In the genomic region with DNA sequence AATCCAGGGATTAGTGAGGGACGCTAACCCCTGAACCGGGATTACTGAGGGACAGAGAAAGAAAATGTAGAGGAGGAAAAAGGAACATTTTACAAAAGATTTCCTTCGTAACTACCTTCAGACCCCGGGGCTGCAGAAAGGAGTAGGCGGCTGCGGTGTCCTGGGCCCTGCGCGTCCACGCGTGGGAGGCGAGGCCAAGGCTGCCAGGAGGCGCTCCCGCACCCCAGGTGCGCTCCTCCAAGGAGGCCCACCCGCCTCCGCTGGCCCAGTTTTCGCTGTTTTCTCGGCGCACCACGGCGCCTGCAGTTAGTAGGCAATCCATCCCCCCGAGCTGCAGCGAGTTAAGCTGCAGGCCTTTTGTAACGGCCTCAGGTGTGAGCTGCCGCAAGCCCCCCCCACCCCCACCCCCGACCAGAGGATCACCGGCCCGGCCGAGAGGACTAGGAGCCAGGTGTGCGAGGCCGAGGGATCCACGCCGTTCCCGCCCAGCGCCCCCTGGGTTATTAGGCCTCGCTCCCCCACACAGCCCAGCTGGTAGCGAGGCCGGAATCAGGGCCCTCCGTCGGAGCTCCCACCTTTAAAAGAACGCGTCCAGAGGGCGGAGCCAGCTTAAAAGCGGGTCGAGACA, we compare ENCODE assay signal across 12 cellular contexts.
DNase-seq lines count a peak whose midpoint lies in the region; TF ChIP-seq lines count a peak whose summit lies in the region.
"Had no signal": no experiment of that assay in that cellular context is flagged by ENCODE, and none has a peak within 500 bp of the region (broad histone marks: within the 10 kb centered on the region; RNA-seq: fewer than 3 reads in every experiment).

No MANE protein-coding gene starts in this region.

- H3K27ac ChIP-seq in ectodermal cell (ENCODE audit: insufficient read depth, low read depth, low read length, poor library complexity, severe bottlenecking) = peak overlapping the region; percentile 52

- no peaks in the 10 kb centered on the region for H3K9me3 ChIP-seq in ectodermal cell (ENCODE audit: control insufficient read depth, low read length)
- H3K9me3 ChIP-seq: Caco-2 had no signal

- DNase-seq in GM13976 (ENCODE audit: low spot score) (peak; percentile 14), T-helper 9 cell (peak; percentile 2), retina (peak; percentile 37), hepatic stellate cell (ENCODE audit: low spot score) (no peak), SK-N-DZ (ENCODE audit: low spot score) (no peak), GM19238 (ENCODE audit: insufficient read length, low spot score) (no peak), NCI-H187 treated with DMSO at 0.1 percent for 48 hours (lab: John Stamatoyannopoulos, UW) (no peak)
- DNase-seq: Caco-2; effector CD4-positive, alpha-beta T cell; GOT3; NCI-H2081 treated with DMSO at 0.1 percent for 48 hours had no signal

- 87 to 88% methylated on average over 45 of the region's 45 CpGs for WGBS in ectodermal cell, 2 experiments

- no peak for TF ChIP-seq CTCF in GM13976 (IDR thresholded peaks at IDR 0.05; ENCODE audit: borderline replicate concordance, control extremely low read depth, extremely low read depth, insufficient read depth, missing control alignments)

- no peaks in the 10 kb centered on the region for H3K36me3 ChIP-seq in ectodermal cell (ENCODE audit: control insufficient read depth, insufficient read depth, low read length)

- no peaks in the 10 kb centered on the region for H3K27me3 ChIP-seq in ectodermal cell (ENCODE audit: control insufficient read depth, insufficient read depth, low read length, poor library complexity, severe bottlenecking)

- in situ Hi-C loops in GM13976 (cut with MboI; ENCODE audit: low sequenced_read_pairs, unreplicated experiment) = no loop called here

- H3K4me3 ChIP-seq in ectodermal cell (ENCODE audit: insufficient read depth, low read depth, low read length) = no peak overlapping the region

- H3K4me1 ChIP-seq in ectodermal cell (ENCODE audit: control insufficient read depth, insufficient read depth, low read length) = no peaks in the 10 kb centered on the region
- H3K4me1 ChIP-seq: Caco-2 had no signal

Comparison
In these comparisons a context has a peak if more than half of its experiments do, and no peak if none do; other contexts are left out.
1. DNase-seq: peak in GM13976 (single experiment), T-helper 9 cell (single experiment) and retina (single experiment); none in hepatic stellate cell (single experiment), SK-N-DZ (single experiment), GM19238 (single experiment) and NCI-H187 treated with DMSO at 0.1 percent for 48 hours (single experiment).